Comparison of ENCODE assay signal across 1 cellular context in the genomic region with DNA sequence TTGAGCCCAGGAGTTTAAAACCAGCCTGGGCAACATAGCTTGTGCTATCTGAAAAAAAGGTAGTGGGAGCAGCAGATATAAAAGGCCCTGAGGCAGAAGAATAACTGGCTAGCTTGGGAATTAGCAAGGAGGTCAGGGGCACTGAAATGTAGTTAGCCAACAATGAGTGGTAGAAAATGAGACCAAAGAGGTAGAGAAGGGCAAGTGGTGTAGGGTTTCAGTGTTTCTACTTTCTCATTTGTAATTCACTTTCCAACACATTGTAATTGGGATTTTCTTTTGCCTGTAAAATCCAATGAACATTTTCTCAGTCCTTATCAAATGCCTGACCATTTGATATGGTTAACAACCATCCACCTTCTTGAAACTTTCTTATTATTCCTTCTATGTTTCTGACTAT.
TF ChIP-seq lines count a peak whose summit lies in the region.

No MANE protein-coding gene starts in this region.

TF ChIP-seq in WTC11, 78 proteins besides CTCF, POLR2A, EP300 and RAD21 (continued from another document):
- no peak for TF ChIP-seq SMAD4 (CRISPR knock-in tag; IDR thresholded peaks at IDR 0.05)
- TF ChIP-seq, protein P1, sequence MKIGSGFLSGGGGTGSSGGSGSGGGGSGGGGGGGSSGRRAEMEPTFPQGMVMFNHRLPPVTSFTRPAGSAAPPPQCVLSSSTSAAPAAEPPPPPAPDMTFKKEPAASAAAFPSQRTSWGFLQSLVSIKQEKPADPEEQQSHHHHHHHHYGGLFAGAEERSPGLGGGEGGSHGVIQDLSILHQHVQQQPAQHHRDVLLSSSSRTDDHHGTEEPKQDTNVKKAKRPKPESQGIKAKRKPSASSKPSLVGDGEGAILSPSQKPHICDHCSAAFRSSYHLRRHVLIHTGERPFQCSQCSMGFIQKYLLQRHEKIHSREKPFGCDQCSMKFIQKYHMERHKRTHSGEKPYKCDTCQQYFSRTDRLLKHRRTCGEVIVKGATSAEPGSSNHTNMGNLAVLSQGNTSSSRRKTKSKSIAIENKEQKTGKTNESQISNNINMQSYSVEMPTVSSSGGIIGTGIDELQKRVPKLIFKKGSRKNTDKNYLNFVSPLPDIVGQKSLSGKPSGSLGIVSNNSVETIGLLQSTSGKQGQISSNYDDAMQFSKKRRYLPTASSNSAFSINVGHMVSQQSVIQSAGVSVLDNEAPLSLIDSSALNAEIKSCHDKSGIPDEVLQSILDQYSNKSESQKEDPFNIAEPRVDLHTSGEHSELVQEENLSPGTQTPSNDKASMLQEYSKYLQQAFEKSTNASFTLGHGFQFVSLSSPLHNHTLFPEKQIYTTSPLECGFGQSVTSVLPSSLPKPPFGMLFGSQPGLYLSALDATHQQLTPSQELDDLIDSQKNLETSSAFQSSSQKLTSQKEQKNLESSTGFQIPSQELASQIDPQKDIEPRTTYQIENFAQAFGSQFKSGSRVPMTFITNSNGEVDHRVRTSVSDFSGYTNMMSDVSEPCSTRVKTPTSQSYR (CRISPR knock-in tag; IDR thresholded peaks at IDR 0.05) = no peak
- TF ChIP-seq, protein P2, sequence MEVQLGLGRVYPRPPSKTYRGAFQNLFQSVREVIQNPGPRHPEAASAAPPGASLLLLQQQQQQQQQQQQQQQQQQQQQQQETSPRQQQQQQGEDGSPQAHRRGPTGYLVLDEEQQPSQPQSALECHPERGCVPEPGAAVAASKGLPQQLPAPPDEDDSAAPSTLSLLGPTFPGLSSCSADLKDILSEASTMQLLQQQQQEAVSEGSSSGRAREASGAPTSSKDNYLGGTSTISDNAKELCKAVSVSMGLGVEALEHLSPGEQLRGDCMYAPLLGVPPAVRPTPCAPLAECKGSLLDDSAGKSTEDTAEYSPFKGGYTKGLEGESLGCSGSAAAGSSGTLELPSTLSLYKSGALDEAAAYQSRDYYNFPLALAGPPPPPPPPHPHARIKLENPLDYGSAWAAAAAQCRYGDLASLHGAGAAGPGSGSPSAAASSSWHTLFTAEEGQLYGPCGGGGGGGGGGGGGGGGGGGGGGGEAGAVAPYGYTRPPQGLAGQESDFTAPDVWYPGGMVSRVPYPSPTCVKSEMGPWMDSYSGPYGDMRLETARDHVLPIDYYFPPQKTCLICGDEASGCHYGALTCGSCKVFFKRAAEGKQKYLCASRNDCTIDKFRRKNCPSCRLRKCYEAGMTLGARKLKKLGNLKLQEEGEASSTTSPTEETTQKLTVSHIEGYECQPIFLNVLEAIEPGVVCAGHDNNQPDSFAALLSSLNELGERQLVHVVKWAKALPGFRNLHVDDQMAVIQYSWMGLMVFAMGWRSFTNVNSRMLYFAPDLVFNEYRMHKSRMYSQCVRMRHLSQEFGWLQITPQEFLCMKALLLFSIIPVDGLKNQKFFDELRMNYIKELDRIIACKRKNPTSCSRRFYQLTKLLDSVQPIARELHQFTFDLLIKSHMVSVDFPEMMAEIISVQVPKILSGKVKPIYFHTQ (CRISPR knock-in tag; IDR thresholded peaks at IDR 0.05) = no peak
- TF ChIP-seq, protein P3, sequence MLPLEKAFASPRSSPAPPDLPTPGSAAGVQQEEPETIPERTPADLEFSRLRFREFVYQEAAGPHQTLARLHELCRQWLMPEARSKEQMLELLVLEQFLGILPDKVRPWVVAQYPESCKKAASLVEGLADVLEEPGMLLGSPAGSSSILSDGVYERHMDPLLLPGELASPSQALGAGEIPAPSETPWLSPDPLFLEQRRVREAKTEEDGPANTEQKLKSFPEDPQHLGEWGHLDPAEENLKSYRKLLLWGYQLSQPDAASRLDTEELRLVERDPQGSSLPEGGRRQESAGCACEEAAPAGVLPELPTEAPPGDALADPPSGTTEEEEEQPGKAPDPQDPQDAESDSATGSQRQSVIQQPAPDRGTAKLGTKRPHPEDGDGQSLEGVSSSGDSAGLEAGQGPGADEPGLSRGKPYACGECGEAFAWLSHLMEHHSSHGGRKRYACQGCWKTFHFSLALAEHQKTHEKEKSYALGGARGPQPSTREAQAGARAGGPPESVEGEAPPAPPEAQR (CRISPR knock-in tag; IDR thresholded peaks at IDR 0.05) = no peak
- TF ChIP-seq, protein P4, sequence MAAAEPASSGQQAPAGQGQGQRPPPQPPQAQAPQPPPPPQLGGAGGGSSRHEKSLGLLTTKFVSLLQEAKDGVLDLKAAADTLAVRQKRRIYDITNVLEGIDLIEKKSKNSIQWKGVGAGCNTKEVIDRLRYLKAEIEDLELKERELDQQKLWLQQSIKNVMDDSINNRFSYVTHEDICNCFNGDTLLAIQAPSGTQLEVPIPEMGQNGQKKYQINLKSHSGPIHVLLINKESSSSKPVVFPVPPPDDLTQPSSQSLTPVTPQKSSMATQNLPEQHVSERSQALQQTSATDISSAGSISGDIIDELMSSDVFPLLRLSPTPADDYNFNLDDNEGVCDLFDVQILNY (CRISPR knock-in tag; IDR thresholded peaks at IDR 0.05) = no peak
- TF ChIP-seq, protein P5, sequence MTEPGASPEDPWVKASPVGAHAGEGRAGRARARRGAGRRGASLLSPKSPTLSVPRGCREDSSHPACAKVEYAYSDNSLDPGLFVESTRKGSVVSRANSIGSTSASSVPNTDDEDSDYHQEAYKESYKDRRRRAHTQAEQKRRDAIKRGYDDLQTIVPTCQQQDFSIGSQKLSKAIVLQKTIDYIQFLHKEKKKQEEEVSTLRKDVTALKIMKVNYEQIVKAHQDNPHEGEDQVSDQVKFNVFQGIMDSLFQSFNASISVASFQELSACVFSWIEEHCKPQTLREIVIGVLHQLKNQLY (CRISPR knock-in tag; IDR thresholded peaks at IDR 0.05) = no peak
- TF ChIP-seq, protein P6, sequence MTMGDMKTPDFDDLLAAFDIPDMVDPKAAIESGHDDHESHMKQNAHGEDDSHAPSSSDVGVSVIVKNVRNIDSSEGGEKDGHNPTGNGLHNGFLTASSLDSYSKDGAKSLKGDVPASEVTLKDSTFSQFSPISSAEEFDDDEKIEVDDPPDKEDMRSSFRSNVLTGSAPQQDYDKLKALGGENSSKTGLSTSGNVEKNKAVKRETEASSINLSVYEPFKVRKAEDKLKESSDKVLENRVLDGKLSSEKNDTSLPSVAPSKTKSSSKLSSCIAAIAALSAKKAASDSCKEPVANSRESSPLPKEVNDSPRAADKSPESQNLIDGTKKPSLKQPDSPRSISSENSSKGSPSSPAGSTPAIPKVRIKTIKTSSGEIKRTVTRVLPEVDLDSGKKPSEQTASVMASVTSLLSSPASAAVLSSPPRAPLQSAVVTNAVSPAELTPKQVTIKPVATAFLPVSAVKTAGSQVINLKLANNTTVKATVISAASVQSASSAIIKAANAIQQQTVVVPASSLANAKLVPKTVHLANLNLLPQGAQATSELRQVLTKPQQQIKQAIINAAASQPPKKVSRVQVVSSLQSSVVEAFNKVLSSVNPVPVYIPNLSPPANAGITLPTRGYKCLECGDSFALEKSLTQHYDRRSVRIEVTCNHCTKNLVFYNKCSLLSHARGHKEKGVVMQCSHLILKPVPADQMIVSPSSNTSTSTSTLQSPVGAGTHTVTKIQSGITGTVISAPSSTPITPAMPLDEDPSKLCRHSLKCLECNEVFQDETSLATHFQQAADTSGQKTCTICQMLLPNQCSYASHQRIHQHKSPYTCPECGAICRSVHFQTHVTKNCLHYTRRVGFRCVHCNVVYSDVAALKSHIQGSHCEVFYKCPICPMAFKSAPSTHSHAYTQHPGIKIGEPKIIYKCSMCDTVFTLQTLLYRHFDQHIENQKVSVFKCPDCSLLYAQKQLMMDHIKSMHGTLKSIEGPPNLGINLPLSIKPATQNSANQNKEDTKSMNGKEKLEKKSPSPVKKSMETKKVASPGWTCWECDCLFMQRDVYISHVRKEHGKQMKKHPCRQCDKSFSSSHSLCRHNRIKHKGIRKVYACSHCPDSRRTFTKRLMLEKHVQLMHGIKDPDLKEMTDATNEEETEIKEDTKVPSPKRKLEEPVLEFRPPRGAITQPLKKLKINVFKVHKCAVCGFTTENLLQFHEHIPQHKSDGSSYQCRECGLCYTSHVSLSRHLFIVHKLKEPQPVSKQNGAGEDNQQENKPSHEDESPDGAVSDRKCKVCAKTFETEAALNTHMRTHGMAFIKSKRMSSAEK (CRISPR knock-in tag; IDR thresholded peaks at IDR 0.05; ENCODE audit: borderline replicate concordance) = no peak
- TF ChIP-seq, protein P7, sequence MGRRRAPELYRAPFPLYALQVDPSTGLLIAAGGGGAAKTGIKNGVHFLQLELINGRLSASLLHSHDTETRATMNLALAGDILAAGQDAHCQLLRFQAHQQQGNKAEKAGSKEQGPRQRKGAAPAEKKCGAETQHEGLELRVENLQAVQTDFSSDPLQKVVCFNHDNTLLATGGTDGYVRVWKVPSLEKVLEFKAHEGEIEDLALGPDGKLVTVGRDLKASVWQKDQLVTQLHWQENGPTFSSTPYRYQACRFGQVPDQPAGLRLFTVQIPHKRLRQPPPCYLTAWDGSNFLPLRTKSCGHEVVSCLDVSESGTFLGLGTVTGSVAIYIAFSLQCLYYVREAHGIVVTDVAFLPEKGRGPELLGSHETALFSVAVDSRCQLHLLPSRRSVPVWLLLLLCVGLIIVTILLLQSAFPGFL (CRISPR knock-in tag; IDR thresholded peaks at IDR 0.05; ENCODE audit: borderline replicate concordance) = no peak
- TF ChIP-seq ATF1 (CRISPR knock-in tag; IDR thresholded peaks at IDR 0.05) = no peak
- no peak for TF ChIP-seq GRHL2 (CRISPR knock-in tag; IDR thresholded peaks at IDR 0.05; ENCODE audit: insufficient replicate concordance, severe bottlenecking)
- TF ChIP-seq, protein P8, sequence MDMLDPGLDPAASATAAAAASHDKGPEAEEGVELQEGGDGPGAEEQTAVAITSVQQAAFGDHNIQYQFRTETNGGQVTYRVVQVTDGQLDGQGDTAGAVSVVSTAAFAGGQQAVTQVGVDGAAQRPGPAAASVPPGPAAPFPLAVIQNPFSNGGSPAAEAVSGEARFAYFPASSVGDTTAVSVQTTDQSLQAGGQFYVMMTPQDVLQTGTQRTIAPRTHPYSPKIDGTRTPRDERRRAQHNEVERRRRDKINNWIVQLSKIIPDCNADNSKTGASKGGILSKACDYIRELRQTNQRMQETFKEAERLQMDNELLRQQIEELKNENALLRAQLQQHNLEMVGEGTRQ (CRISPR knock-in tag; IDR thresholded peaks at IDR 0.05) = no peak
- TF ChIP-seq, protein P9, sequence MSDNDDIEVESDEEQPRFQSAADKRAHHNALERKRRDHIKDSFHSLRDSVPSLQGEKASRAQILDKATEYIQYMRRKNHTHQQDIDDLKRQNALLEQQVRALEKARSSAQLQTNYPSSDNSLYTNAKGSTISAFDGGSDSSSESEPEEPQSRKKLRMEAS (CRISPR knock-in tag; IDR thresholded peaks at IDR 0.05) = no peak
- TF ChIP-seq, protein P10, sequence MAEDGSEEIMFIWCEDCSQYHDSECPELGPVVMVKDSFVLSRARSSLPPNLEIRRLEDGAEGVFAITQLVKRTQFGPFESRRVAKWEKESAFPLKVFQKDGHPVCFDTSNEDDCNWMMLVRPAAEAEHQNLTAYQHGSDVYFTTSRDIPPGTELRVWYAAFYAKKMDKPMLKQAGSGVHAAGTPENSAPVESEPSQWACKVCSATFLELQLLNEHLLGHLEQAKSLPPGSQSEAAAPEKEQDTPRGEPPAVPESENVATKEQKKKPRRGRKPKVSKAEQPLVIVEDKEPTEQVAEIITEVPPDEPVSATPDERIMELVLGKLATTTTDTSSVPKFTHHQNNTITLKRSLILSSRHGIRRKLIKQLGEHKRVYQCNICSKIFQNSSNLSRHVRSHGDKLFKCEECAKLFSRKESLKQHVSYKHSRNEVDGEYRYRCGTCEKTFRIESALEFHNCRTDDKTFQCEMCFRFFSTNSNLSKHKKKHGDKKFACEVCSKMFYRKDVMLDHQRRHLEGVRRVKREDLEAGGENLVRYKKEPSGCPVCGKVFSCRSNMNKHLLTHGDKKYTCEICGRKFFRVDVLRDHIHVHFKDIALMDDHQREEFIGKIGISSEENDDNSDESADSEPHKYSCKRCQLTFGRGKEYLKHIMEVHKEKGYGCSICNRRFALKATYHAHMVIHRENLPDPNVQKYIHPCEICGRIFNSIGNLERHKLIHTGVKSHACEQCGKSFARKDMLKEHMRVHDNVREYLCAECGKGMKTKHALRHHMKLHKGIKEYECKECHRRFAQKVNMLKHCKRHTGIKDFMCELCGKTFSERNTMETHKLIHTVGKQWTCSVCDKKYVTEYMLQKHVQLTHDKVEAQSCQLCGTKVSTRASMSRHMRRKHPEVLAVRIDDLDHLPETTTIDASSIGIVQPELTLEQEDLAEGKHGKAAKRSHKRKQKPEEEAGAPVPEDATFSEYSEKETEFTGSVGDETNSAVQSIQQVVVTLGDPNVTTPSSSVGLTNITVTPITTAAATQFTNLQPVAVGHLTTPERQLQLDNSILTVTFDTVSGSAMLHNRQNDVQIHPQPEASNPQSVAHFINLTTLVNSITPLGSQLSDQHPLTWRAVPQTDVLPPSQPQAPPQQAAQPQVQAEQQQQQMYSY (CRISPR knock-in tag; IDR thresholded peaks at IDR 0.05) = no peak
- no peak for TF ChIP-seq GTF2I (CRISPR knock-in tag; conservative IDR thresholded peaks at IDR 0.05)
- TF ChIP-seq NR2C2 (CRISPR knock-in tag; IDR thresholded peaks at IDR 0.05) = no peak
- TF ChIP-seq, protein P11, sequence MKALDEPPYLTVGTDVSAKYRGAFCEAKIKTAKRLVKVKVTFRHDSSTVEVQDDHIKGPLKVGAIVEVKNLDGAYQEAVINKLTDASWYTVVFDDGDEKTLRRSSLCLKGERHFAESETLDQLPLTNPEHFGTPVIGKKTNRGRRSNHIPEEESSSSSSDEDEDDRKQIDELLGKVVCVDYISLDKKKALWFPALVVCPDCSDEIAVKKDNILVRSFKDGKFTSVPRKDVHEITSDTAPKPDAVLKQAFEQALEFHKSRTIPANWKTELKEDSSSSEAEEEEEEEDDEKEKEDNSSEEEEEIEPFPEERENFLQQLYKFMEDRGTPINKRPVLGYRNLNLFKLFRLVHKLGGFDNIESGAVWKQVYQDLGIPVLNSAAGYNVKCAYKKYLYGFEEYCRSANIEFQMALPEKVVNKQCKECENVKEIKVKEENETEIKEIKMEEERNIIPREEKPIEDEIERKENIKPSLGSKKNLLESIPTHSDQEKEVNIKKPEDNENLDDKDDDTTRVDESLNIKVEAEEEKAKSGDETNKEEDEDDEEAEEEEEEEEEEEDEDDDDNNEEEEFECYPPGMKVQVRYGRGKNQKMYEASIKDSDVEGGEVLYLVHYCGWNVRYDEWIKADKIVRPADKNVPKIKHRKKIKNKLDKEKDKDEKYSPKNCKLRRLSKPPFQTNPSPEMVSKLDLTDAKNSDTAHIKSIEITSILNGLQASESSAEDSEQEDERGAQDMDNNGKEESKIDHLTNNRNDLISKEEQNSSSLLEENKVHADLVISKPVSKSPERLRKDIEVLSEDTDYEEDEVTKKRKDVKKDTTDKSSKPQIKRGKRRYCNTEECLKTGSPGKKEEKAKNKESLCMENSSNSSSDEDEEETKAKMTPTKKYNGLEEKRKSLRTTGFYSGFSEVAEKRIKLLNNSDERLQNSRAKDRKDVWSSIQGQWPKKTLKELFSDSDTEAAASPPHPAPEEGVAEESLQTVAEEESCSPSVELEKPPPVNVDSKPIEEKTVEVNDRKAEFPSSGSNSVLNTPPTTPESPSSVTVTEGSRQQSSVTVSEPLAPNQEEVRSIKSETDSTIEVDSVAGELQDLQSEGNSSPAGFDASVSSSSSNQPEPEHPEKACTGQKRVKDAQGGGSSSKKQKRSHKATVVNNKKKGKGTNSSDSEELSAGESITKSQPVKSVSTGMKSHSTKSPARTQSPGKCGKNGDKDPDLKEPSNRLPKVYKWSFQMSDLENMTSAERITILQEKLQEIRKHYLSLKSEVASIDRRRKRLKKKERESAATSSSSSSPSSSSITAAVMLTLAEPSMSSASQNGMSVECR (CRISPR knock-in tag; IDR thresholded peaks at IDR 0.05; ENCODE audit: borderline replicate concordance) = no peak
- no peak for TF ChIP-seq ZNF263 (CRISPR knock-in tag; IDR thresholded peaks at IDR 0.05; ENCODE audit: low read depth)
- TF ChIP-seq MXD4 (CRISPR knock-in tag; IDR thresholded peaks at IDR 0.05; ENCODE audit: borderline replicate concordance) = no peak
- TF ChIP-seq ESRRA (CRISPR knock-in tag; IDR thresholded peaks at IDR 0.05; ENCODE audit: borderline replicate concordance) = no peak
